Comparison of ENCODE assay signal across 17 cellular contexts in the genomic region with DNA sequence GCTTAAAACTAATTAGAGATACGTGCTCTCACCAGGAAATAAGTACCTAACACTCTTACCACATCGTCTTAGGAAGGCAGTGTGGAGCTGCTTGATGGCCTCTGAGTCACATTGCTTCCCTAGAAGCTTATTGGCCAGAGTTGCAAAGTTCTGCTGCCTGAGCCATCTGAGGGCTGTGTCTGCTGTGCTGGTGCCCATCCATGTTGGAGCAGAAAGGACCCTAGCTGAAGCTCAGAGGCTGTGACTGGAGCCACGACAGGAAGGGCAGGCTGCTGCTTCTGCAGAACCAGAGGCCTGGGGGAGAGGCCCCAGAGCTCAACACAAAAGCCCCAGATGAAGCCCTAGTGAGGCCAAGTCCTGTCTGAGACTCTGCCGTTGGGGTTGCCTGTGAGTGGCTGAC.
DNase-seq lines count a peak whose midpoint lies in the region; ATAC-seq and TF ChIP-seq lines count a peak whose summit lies in the region.
"Had no signal": no experiment of that assay in that cellular context is flagged by ENCODE, and none has a peak within 500 bp of the region (broad histone marks: within the 10 kb centered on the region; RNA-seq: fewer than 3 reads in every experiment).

No MANE protein-coding gene starts in this region.

- no peaks in the 10 kb centered on the region for H3K79me2 ChIP-seq in fibroblast of lung (ENCODE audit: control insufficient read depth, insufficient read depth, low read length)
- H3K79me2 ChIP-seq: parathyroid adenoma had no signal

- no peaks in the 10 kb centered on the region for H3K27me3 ChIP-seq in Panc1 (ENCODE audit: control insufficient read depth, insufficient read depth, low read length)
- no peaks in the 10 kb centered on the region for H3K27me3 ChIP-seq in fibroblast of lung (ENCODE audit: control insufficient read depth, insufficient read depth, low read length)

- 0 out of 2 replicates have a peak, but pooled peaks have one; percentile 43 for ATAC-seq in Panc1

- H3K9me3 ChIP-seq in Panc1 (ENCODE audit: control insufficient read depth, insufficient read depth, low read depth, low read length) (0 out of 2 replicates have a peak, but pooled peaks cover 3% of the 10 kb centered on the region), fibroblast of lung (ENCODE audit: control insufficient read depth, insufficient read depth, low read depth, low read length) (no peaks in the 10 kb centered on the region)

- peak; percentile 5 for DNase-seq in NCI-H82 (lab: John Stamatoyannopoulos, UW)
- DNase-seq in NCI-H82 treated with DMSO at 0.1 percent for 48 hours (lab: John Stamatoyannopoulos, UW; ENCODE audit: unreplicated experiment): no peak
- DNase-seq in Panc1 (ENCODE audit: low read depth, low spot score): no peak
- peak; percentile 46 to 76 for DNase-seq in fibroblast of lung (ENCODE audit: low read depth in 2 of 2)
- DNase-seq in skeletal muscle cell (ENCODE audit: low read depth): peak; percentile 33
- no peak for DNase-seq in DMS79 treated with DMSO at 0.1 percent for 48 hours (lab: John Stamatoyannopoulos, UW)
- no peak for DNase-seq in NCI-H526 (lab: John Stamatoyannopoulos, UW)
- no peak for DNase-seq in stimulated activated CD4-positive, alpha-beta T cell treated with anti-CD3 and anti-CD28 coated beads, Interleukin-4, amount 100 ng/mL, for 1 hour
- DNase-seq: 8988T; activated CD4-positive, alpha-beta T cell treated with anti-CD3 and anti-CD28 coated beads, Interleukin-2, amount 50 U/mL, for 4 hours; activated naive CD4-positive, alpha-beta T cell treated with anti-CD3 and anti-CD28 coated beads, Interleukin-2, amount 10 ng/mL, durations not matched to agents 7 days and 5 days; DMS53; dorsolateral prefrontal cortex; NCI-H1417 treated with DMSO at 0.1 percent for 48 hours; T-helper 1 cell had no signal

- BruUV-seq in Panc1 (replicated peaks; lab: Mats Ljungman, UMichigan): no TSS peak

- H3K4me1 ChIP-seq in Panc1 (ENCODE audit: control insufficient read depth, insufficient read depth, low read length): no peaks in the 10 kb centered on the region
- H3K4me1 ChIP-seq in fibroblast of lung (ENCODE audit: control insufficient read depth, extremely low read depth, insufficient read depth, low read length): no peaks in the 10 kb centered on the region
- H3K4me1 ChIP-seq: parathyroid adenoma had no signal

- in situ Hi-C loops in Panc1 (cut with HindIII; ENCODE audit: low pct_unique_long_range_greater_than_20kb, low sequenced_read_pairs): no loop called here

- no peaks in the 10 kb centered on the region for H3K36me3 ChIP-seq in Panc1 (ENCODE audit: control insufficient read depth, insufficient read depth, low read length)
- no peaks in the 10 kb centered on the region for H3K36me3 ChIP-seq in fibroblast of lung (ENCODE audit: control insufficient read depth, insufficient read depth, low read length)

- POLR2A ChIA-PET in Panc1 (lab: Charles Lee): interaction anchor here (0.6 kb wide), 1 partner anchor 293 kb away, joined by 5 read pairs; no protein-coding TSS in a partner anchor

- H3K4me3 ChIP-seq in Panc1 (ENCODE audit: low read depth in 2 of 2, low read length in 2 of 2) (no peak overlapping the region), fibroblast of lung (replicated peaks in 1 of 4; ENCODE audit: control extremely low read depth in 1 of 4, insufficient read depth in 1 of 4, low read depth in 3 of 4, low read length in 4 of 4) (no peak overlapping the region), skeletal muscle cell (ENCODE audit: low read depth, low read length) (no peak overlapping the region)
- H3K4me3 ChIP-seq: dorsolateral prefrontal cortex had no signal

- H3K9ac ChIP-seq in fibroblast of lung (ENCODE audit: insufficient read depth, low read length): no peak overlapping the region
- H3K9ac ChIP-seq: parathyroid adenoma had no signal

- no peak overlapping the region for H2AFZ ChIP-seq in fibroblast of lung (ENCODE audit: low read length)
- H2AFZ ChIP-seq: parathyroid adenoma had no signal

- intact Hi-C loops in Panc1 (cut with micrococcal nuclease; ENCODE audit: unreplicated experiment): no loop called here

- CTCF ChIA-PET in Panc1 (lab: Charles Lee): no interaction called here

- no peak for TF ChIP-seq CTCF in Panc1 (IDR thresholded peaks at IDR 0.05)
- no peak for TF ChIP-seq CTCF in fibroblast of lung (conservative IDR thresholded peaks at IDR 0.05 in 1 of 2, IDR thresholded peaks at IDR 0.05 in 1 of 2; ENCODE audit: low read depth in 1 of 2, low read length in 2 of 2)

- no peak overlapping the region for H3K27ac ChIP-seq in Panc1 (ENCODE audit: low read length)
- H3K27ac ChIP-seq in fibroblast of lung (ENCODE audit: insufficient read depth, low read length): no peak overlapping the region
- H3K27ac ChIP-seq: dorsolateral prefrontal cortex, HL-60, parathyroid adenoma had no signal

- H4K20me1 ChIP-seq in fibroblast of lung (ENCODE audit: control insufficient read depth, extremely low read depth, insufficient read depth, low read length): no peaks in the 10 kb centered on the region

- no peak overlapping the region for H3K4me2 ChIP-seq in fibroblast of lung (ENCODE audit: extremely low read depth, insufficient read depth, low read length)

Comparison
In these comparisons a context has a peak if more than half of its experiments do, and no peak if none do; other contexts are left out.
1. DNase-seq: peak in NCI-H82 (single experiment), fibroblast of lung (2 of 2) and skeletal muscle cell (single experiment); none in NCI-H82 treated with DMSO at 0.1 percent for 48 hours (single experiment), Panc1 (single experiment), DMS79 treated with DMSO at 0.1 percent for 48 hours (single experiment), NCI-H526 (0 of 2) and stimulated activated CD4-positive, alpha-beta T cell treated with anti-CD3 and anti-CD28 coated beads, Interleukin-4, amount 100 ng/mL, for 1 hour (single experiment).